16 cellular contexts compared by ENCODE assay signal in the genomic region with DNA sequence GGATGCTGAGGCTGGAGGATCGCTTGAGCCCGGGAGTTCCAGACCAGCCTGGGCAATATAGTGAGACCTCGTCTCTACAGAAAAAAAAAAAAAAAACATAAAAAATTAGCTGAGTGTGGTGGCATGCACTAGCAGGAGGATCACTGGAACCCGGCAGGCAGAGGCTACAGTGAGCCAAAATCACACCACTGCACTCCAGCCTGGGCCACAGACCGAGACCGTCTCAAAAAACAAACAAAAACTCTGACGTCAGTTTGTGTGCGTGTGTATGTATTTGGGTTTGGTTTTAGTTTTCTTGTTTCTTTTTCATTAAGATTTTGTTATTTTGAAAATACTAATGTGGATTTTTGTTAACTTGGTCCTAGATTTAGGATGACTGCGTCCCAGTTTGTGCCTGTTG. TPM values are rescaled to one million over a fixed set of nuclear protein-coding genes. Genes with fewer than 3 reads are reported as not detected.
DNase-seq lines count a peak whose midpoint lies in the region; ATAC-seq and TF ChIP-seq lines count a peak whose summit lies in the region.
"Had no signal": no experiment of that assay in that cellular context is flagged by ENCODE, and none has a peak within 500 bp of the region (broad histone marks: within the 10 kb centered on the region; RNA-seq: fewer than 3 reads in every experiment).

No MANE protein-coding gene starts in this region.

- intact Hi-C loops in heart right ventricle (cut with DNase I): loop anchor here in 4 of 10 donors (5.0 to 10.0 kb wide), 4 partner anchors 50 to 500 kb away; a partner anchor contains a TSS
- intact Hi-C loops in left ventricle myocardium superior (cut with micrococcal nuclease): no loop called here
- intact Hi-C loops in psoas muscle (cut with DNase I): no loop called here
- intact Hi-C loops in upper lobe of right lung (cut with DNase I): no loop called here

- 71 to 87% methylated on average over 9 of the region's 9 CpGs for WGBS in heart right ventricle, 2 donors
- 42 to 76% (median 50%) methylated on average over 9 of the region's 9 CpGs for WGBS in psoas muscle, 3 donors

- H3K36me3 ChIP-seq in heart right ventricle (peaks cover 0 to 94% (median 42%) of the 10 kb centered on the region in 9 donors), psoas muscle (ENCODE audit: insufficient read depth in 1 of 2, low read depth in 1 of 2) (peaks cover 5 to 89% of the 10 kb centered on the region in 2 donors), upper lobe of right lung (peaks cover 67% of the 10 kb centered on the region)

- ATAC-seq in heart right ventricle (no peak), left ventricle myocardium superior (no peak), psoas muscle (no peak), upper lobe of right lung (no peak)
- ATAC-seq: activated CD4-positive, alpha-beta T cell treated with anti-CD3 and anti-CD28 coated beads for 36 hours had no signal

- H3K27me3 ChIP-seq in heart right ventricle: no peaks in the 10 kb centered on the region
- H3K27me3 ChIP-seq in psoas muscle (ENCODE audit: insufficient read depth in 3 of 3, low read length in 2 of 3): no peaks in the 10 kb centered on the region
- H3K27me3 ChIP-seq in upper lobe of right lung: no peaks in the 10 kb centered on the region

- H3K27ac ChIP-seq in heart right ventricle (peak overlapping the region in 9 of 10 donors; percentile 17 to 63 (median 44)), psoas muscle (peak overlapping the region; percentile 48), upper lobe of right lung (peak overlapping the region; percentile 49)

- no peak for TF ChIP-seq CTCF in heart right ventricle (IDR thresholded peaks at IDR 0.05)
- no peak for TF ChIP-seq CTCF in fibroblast of villous mesenchyme (IDR thresholded peaks at IDR 0.05; ENCODE audit: insufficient read depth, low read depth, low read length)
- no peak for TF ChIP-seq CTCF in psoas muscle (IDR thresholded peaks at IDR 0.05)
- TF ChIP-seq CTCF in upper lobe of right lung (IDR thresholded peaks at IDR 0.05): no peak
- no peak for TF ChIP-seq CTCF in GM10266 (IDR thresholded peaks at IDR 0.05; ENCODE audit: control insufficient read depth, insufficient read depth, low read depth, missing control alignments)

- H3K4me1 ChIP-seq in heart right ventricle (peaks cover 13 to 65% (median 48%) of the 10 kb centered on the region in 9 donors), psoas muscle (peaks cover 54% of the 10 kb centered on the region), upper lobe of right lung (peaks cover 23% of the 10 kb centered on the region)

- H3K4me3 ChIP-seq in heart right ventricle: no peak overlapping the region
- no peak overlapping the region for H3K4me3 ChIP-seq in fibroblast of villous mesenchyme (ENCODE audit: low read depth, low read length)
- H3K4me3 ChIP-seq in psoas muscle: no peak overlapping the region
- no peak overlapping the region for H3K4me3 ChIP-seq in upper lobe of right lung

- DNase-seq in heart right ventricle (no peak), left ventricle myocardium superior (no peak), fibroblast of villous mesenchyme (ENCODE audit: low read depth) (peak; percentile 36), psoas muscle (no peak), upper lobe of right lung (no peak), NCI-H128 (lab: John Stamatoyannopoulos, UW; ENCODE audit: unreplicated experiment) (no peak), putamen (ENCODE audit: low spot score) (no peak), GM10266 (ENCODE audit: extremely low spot score) (no peak)
- DNase-seq: activated CD4-positive, alpha-beta T cell treated with anti-CD3 and anti-CD28 coated beads for 36 hours; effector CD4-positive, alpha-beta T cell; GF-D8; HFFc6; NCI-H1436 treated with DMSO at 0.1 percent for 48 hours; occipital lobe; stimulated activated CD4-positive, alpha-beta T cell treated with anti-CD3 and anti-CD28 coated beads, Interleukin-4, amount 100 ng/mL, for 24 hours; T1000 had no signal

- H3K9me3 ChIP-seq in heart right ventricle (no peaks in the 10 kb centered on the region), psoas muscle (no peaks in the 10 kb centered on the region), upper lobe of right lung (no peaks in the 10 kb centered on the region)

RNA-seq across cellular contexts. Expression of a gene that starts 19.0 kb away (rescaled TPM):
- total RNA-seq in heart right ventricle: 10 to 100 TPM; 12.5 to 28.4 (median 23.1) TPM
- 10 to 100 TPM in 1 of 2 donors, 1 to 10 TPM in 1; 4.3 to 10.0 TPM for polyA plus RNA-seq in heart right ventricle
- total RNA-seq in left ventricle myocardium superior: 19.5 TPM
- total RNA-seq in fibroblast of villous mesenchyme: 8.1 and 9.9 TPM in 2 replicates
- total RNA-seq in psoas muscle: 10 to 100 TPM; 28.2 to 63.3 (median 38.9) TPM
- polyA plus RNA-seq in psoas muscle: 10 to 100 TPM in 2 of 3 donors, 1 to 10 TPM in 1; 7.3 to 17.5 (median 17.3) TPM
- total RNA-seq in upper lobe of right lung: 16.0 TPM

RNA-seq across cellular contexts. Expression of a gene that starts 54.7 kb away (rescaled TPM):
- total RNA-seq in heart right ventricle: 100 to 1,000 TPM; 103 to 148 (median 117) TPM
- 100 to 1,000 TPM in 1 of 2 donors, 10 to 100 TPM in 1; 77.8 to 165 TPM for polyA plus RNA-seq in heart right ventricle
- 121 TPM for total RNA-seq in left ventricle myocardium superior
- total RNA-seq in fibroblast of villous mesenchyme: 91.5 and 101 TPM in 2 replicates
- 10 to 100 TPM; 52.0 to 94.2 (median 85.8) TPM for total RNA-seq in psoas muscle
- 100 to 1,000 TPM in 2 of 3 donors, 10 to 100 TPM in 1; 83.4 to 229 (median 137) TPM for polyA plus RNA-seq in psoas muscle
- total RNA-seq in upper lobe of right lung: 151 TPM
